In genomic region chr3:112093180-112093522, GRCh38 we compare ENCODE assay signal across 17 cellular contexts. TPM values are rescaled to one million over a fixed set of nuclear protein-coding genes. Genes with fewer than 3 reads are reported as not detected.
DNase-seq lines count a peak whose midpoint lies in the region; ATAC-seq, FAIRE-seq and TF ChIP-seq lines count a peak whose summit lies in the region.
"Had no signal": no experiment of that assay in that cellular context is flagged by ENCODE, and none has a peak within 500 bp of the region (broad histone marks: within the 10 kb centered on the region; RNA-seq: fewer than 3 reads in every experiment).

No MANE protein-coding gene starts in this region.

- H3K36me3 ChIP-seq in OCI-LY7 (ENCODE audit: insufficient read depth, low read length) (peaks cover 12% of the 10 kb centered on the region), heart right ventricle (no peaks in the 10 kb centered on the region), trophoblast cell (ENCODE audit: control insufficient read depth in 1 of 2, insufficient read depth in 2 of 2, low read length in 2 of 2) (no peaks in the 10 kb centered on the region)

- H3K27me3 ChIP-seq in heart right ventricle, result peaks cover 0 to 54% (median 0%) of the 10 kb centered on the region in 7 donors
- no peaks in the 10 kb centered on the region for H3K27me3 ChIP-seq in trophoblast cell (ENCODE audit: insufficient read depth, low read length)

- H3K9ac ChIP-seq in trophoblast cell (ENCODE audit: low read length), result no peak overlapping the region

- H3K4me1 ChIP-seq in OCI-LY7 (ENCODE audit: insufficient read depth, low read length, poor library complexity, severe bottlenecking) (peaks cover 54% of the 10 kb centered on the region), heart right ventricle (peaks cover 6 to 45% (median 22%) of the 10 kb centered on the region in 9 donors), trophoblast cell (ENCODE audit: control insufficient read depth in 1 of 2, insufficient read depth in 2 of 2, low read length in 2 of 2) (peaks cover 24 to 28% of the 10 kb centered on the region in 2 experiments)

- H3K9me3 ChIP-seq in OCI-LY7 (ENCODE audit: low read length) (no peaks in the 10 kb centered on the region; the same call in 1 of the 2 replicates), heart right ventricle (no peaks in the 10 kb centered on the region), trophoblast cell (ENCODE audit: insufficient read depth, low read depth, low read length) (no peaks in the 10 kb centered on the region)

- H4K12ac ChIP-seq in trophoblast cell (ENCODE audit: low read depth, low read length), result no peak overlapping the region

- H4K8ac ChIP-seq in trophoblast cell (ENCODE audit: low read depth, low read length), result no peak overlapping the region

- in situ Hi-C loops in GM13977 (cut with MboI; ENCODE audit: low pct_unique_long_range_greater_than_20kb, low sequenced_read_pairs, unreplicated experiment), result no loop called here

- H2BK12ac ChIP-seq in trophoblast cell (ENCODE audit: low read length), result no peak overlapping the region

- BruUV-seq in OCI-LY7 (replicated peaks; lab: Mats Ljungman, UMichigan), result no TSS peak

- H4K91ac ChIP-seq in trophoblast cell (ENCODE audit: low read depth, low read length), result no peak overlapping the region

- H3K79me1 ChIP-seq in trophoblast cell (ENCODE audit: low read length), result no peaks in the 10 kb centered on the region

- DNase-seq in GM12892 (ENCODE audit: insufficient read length) (no peak), OCI-LY7 (ENCODE audit: low spot score) (no peak), heart right ventricle (no peak), trophoblast cell (peak in 1 of 2 donors; percentile 50), GM13977 (ENCODE audit: low spot score) (no peak), GOT3 (lab: John Stamatoyannopoulos, UW) (no peak)
- DNase-seq: activated naive CD4-positive, alpha-beta T cell treated with Interleukin-2 at 50 U/mL for 16 hours; CD4-positive, alpha-beta T cell; cerebellar nuclear complex; GDM1; NCI-H1048 had no signal

- POLR2A ChIA-PET in OCI-LY7 (lab: Charles Lee), result interaction anchor here (0.9 to 2.5 kb wide), 2 partner anchors 16 to 230 kb away, joined by 3 to 10 read pairs; no protein-coding TSS in a partner anchor

- TF ChIP-seq CTCF in OCI-LY7 (conservative IDR thresholded peaks at IDR 0.05; ENCODE audit: low read length) (no peak), heart right ventricle (IDR thresholded peaks at IDR 0.05) (no peak), GM13977 (IDR thresholded peaks at IDR 0.05; ENCODE audit: extremely low read depth, insufficient read depth, missing control alignments) (no peak)

- no peaks in the 10 kb centered on the region for H3K9me2 ChIP-seq in OCI-LY7 (ENCODE audit: insufficient read depth, low read length)

- CTCF ChIA-PET in OCI-LY7 (lab: Charles Lee; ENCODE audit: unreplicated experiment), result interaction anchor here (1.4 kb wide), 1 partner anchor 18 kb away, joined by 6 read pairs; no protein-coding TSS in a partner anchor

- H2AK5ac ChIP-seq in trophoblast cell (ENCODE audit: low read length), result no peak overlapping the region

- FAIRE-seq in GM12892 (lab: Jason Lieb, UNC), result peak; percentile 57
- FAIRE-seq: HTR-8/SVneo had no signal

- H3K79me2 ChIP-seq in OCI-LY7 (ENCODE audit: insufficient read depth, low read depth, low read length) (peaks cover 12% of the 10 kb centered on the region; the same call in 1 of the 2 replicates), trophoblast cell (ENCODE audit: control insufficient read depth, insufficient read depth, low read length, poor library complexity) (no peaks in the 10 kb centered on the region)

- H3K4ac ChIP-seq in trophoblast cell (ENCODE audit: low read depth, low read length), result no peak overlapping the region

- no peak overlapping the region for H2BK120ac ChIP-seq in trophoblast cell (ENCODE audit: insufficient read depth, low read length, poor library complexity)

- no peak overlapping the region for H3K23ac ChIP-seq in trophoblast cell (ENCODE audit: low read length)

- H3K14ac ChIP-seq in trophoblast cell (ENCODE audit: low read length), result no peak overlapping the region

- ATAC-seq in heart right ventricle, result peak in 5 of 8 donors; percentile 4 to 20 (median 7)
- no peak for ATAC-seq in GM18505 (IDR thresholded peaks at IDR 0.05; ENCODE audit: unreplicated experiment)
- no peak for ATAC-seq in HG02610 (IDR thresholded peaks at IDR 0.05; ENCODE audit: unreplicated experiment)

- no peak overlapping the region for H3K18ac ChIP-seq in trophoblast cell (ENCODE audit: low read length)

- TF ChIP-seq POLR2A in GM12892 (IDR thresholded peaks at IDR 0.05; ENCODE audit: low read depth, low read length) (no peak), GM18505 (IDR thresholded peaks at IDR 0.05; ENCODE audit: borderline replicate concordance, extremely low read depth, insufficient read depth, insufficient read length) (no peak)

- H4K20me1 ChIP-seq in OCI-LY7 (ENCODE audit: insufficient read depth, low read length), result no peaks in the 10 kb centered on the region

- H3K27ac ChIP-seq in OCI-LY7 (ENCODE audit: low read depth, low read length, poor library complexity, severe bottlenecking) (peak overlapping the region; percentile 65), heart right ventricle (peak overlapping the region; percentile 54 to 87 (median 76)), trophoblast cell (ENCODE audit: low read depth, low read length) (peak overlapping the region; percentile 31)

- H2BK5ac ChIP-seq in trophoblast cell (ENCODE audit: low read depth, low read length, poor library complexity), result no peak overlapping the region

- intact Hi-C loops in OCI-LY7 (cut with micrococcal nuclease; ENCODE audit: unreplicated experiment) (no loop called here), heart right ventricle (cut with DNase I) (no loop called here)

- H3K4me3 ChIP-seq in OCI-LY7 (ENCODE audit: low read depth, low read length, poor library complexity, severe bottlenecking) (peak overlapping the region; percentile 49), heart right ventricle (peak overlapping the region in 6 of 10 donors; percentile 2 to 31 (median 12)), trophoblast cell (ENCODE audit: low read depth, low read length) (no peak overlapping the region)

- peak overlapping the region; percentile 71 for H3K4me2 ChIP-seq in OCI-LY7 (ENCODE audit: low read length)
- no peak overlapping the region for H3K4me2 ChIP-seq in trophoblast cell (ENCODE audit: low read length)

- H2AFZ ChIP-seq in OCI-LY7 (ENCODE audit: low read length) (peak overlapping the region; percentile 84), trophoblast cell (ENCODE audit: insufficient read depth, low read length, poor library complexity) (no peak overlapping the region)

RNA-seq across cellular contexts. Expression of gene C3orf52, which starts 7.0 kb away (rescaled TPM):
- 5.0 TPM for polyA plus RNA-seq in GM12892 (2012; ENCODE audit: missing spikeins)
- total RNA-seq in OCI-LY7 (2014; rRNA removed; shearing (Covaris generic)), result 19.0 and 20.1 TPM in 2 replicates
- 11.2 and 17.9 TPM in 2 replicates for total RNA-seq in OCI-LY7 (2022)
- total RNA-seq in heart right ventricle, result 1 to 10 TPM; 3.5 to 9.8 (median 5.0) TPM
- polyA plus RNA-seq in heart right ventricle, result 1 to 10 TPM; 3.1 to 6.0 TPM
- polyA plus RNA-seq in trophoblast cell (2013), result 11.3 and 11.6 TPM in 2 replicates

RNA-seq across cellular contexts. Expression of gene GCSAM, which starts 39.9 kb away (rescaled TPM):
- polyA plus RNA-seq in GM12892 (2012; ENCODE audit: missing spikeins), result 273 TPM
- 160 and 193 TPM in 2 replicates for total RNA-seq in OCI-LY7 (2014; rRNA removed; shearing (Covaris generic))
- total RNA-seq in OCI-LY7 (2022) (195 and 247 TPM in 2 replicates), heart right ventricle (under 1 TPM in 4 of 10 donors, not detected in 6; 0.28 to 0.62 (median 0.36) TPM)
- polyA plus RNA-seq in heart right ventricle, result under 1 TPM in 1 of 2 donors, not detected in 1; 0.04 TPM
- not detected in 2 replicates for polyA plus RNA-seq in trophoblast cell (2013)
- total RNA-seq: mesenteric fat pad, RPMI7951 had no signal

RNA-seq across cellular contexts. Expression of gene TMPRSS7, which starts 58.6 kb away (rescaled TPM):
- not detected for polyA plus RNA-seq in GM12892 (2012; ENCODE audit: missing spikeins)
- not detected in 2 replicates for total RNA-seq in OCI-LY7 (2014; rRNA removed; shearing (Covaris generic))
- not detected in 2 replicates for total RNA-seq in OCI-LY7 (2022)
- total RNA-seq in heart right ventricle, result not detected
- polyA plus RNA-seq in heart right ventricle, result not detected
- polyA plus RNA-seq in trophoblast cell (2013), result 0.03 TPM in 1 of 2 replicates, not detected in the other
- total RNA-seq: activated CD8-positive, alpha-beta memory T cell treated with anti-CD3 and anti-CD28 coated beads for 36 hours; mesenteric fat pad; RPMI7951 had no signal

Comparison
In these comparisons a context has a peak if more than half of its experiments do, and no peak if none do; other contexts are left out.
1. ATAC-seq: peak in heart right ventricle (5 of 8); none in GM18505 (single experiment) and HG02610 (single experiment).
2. RNA of gene GCSAM, which starts 39.9 kb away (total RNA-seq): 160 to 247 TPM in OCI-LY7; 0.28 to 0.62 TPM in heart right ventricle; every median in the first group is over 10 times any median in the second.
3. Peak in every context shown above with its lines, with median percentiles within 50 percentile points of each other: H3K27ac ChIP-seq.